In genomic region chr2:168904358-168904757, GRCh38 we compare ENCODE assay signal across 34 cellular contexts. TPM values are rescaled to one million over a fixed set of nuclear protein-coding genes. Genes with fewer than 3 reads are reported as not detected.
"Had no signal": no experiment of that assay in that cellular context is flagged by ENCODE, and none has a peak within 500 bp of the region (broad histone marks: within the 10 kb centered on the region; RNA-seq: fewer than 3 reads in every experiment).

No MANE protein-coding gene starts in this region.

- H3K9me3 ChIP-seq: ascending aorta had no signal

- DNase-seq: activated CD4-positive, alpha-beta memory T cell treated with anti-CD3 and anti-CD28 coated beads, Interleukin-2, amount 10 ng/mL, durations not matched to agents 7 days and 5 days; activated CD4-positive, alpha-beta T cell treated with anti-CD3 and anti-CD28 coated beads for 1 hour; activated CD4-positive, alpha-beta T cell treated with anti-CD3 and anti-CD28 coated beads for 36 hours; activated CD4-positive, alpha-beta T cell treated with anti-CD3 and anti-CD28 coated beads for 48 hours; activated CD4-positive, alpha-beta T cell treated with anti-CD3 and anti-CD28 coated beads, Interleukin-2, amount 10 ng/mL, durations not matched to agents 7 days and 5 days; activated CD4-positive, alpha-beta T cell treated with anti-CD3 and anti-CD28 coated beads, Interleukin-2, amount 50 U/mL, for 48 hours; activated CD4-positive, CD25-positive, alpha-beta regulatory T cell; activated CD8-positive, alpha-beta memory T cell treated with anti-CD3 and anti-CD28 coated beads for 24 hours; activated CD8-positive, alpha-beta memory T cell treated with anti-CD3 and anti-CD28 coated beads, Interleukin-2, amount 10 ng/mL, durations not matched to agents 7 days and 5 days; activated CD8-positive, alpha-beta memory T cell treated with anti-CD3 and anti-CD28 coated beads, Interleukin-2, amount 50 U/mL, for 48 hours; activated CD8-positive, alpha-beta T cell treated with anti-CD3 and anti-CD28 coated beads, Interleukin-2, amount 10 ng/mL, durations not matched to agents 7 days and 5 days; activated effector memory CD4-positive, alpha-beta T cell treated with Interleukin-2 at 50 U/mL for 16 hours; activated gamma-delta T cell; activated naive CD4-positive, alpha-beta T cell treated with anti-CD3 and anti-CD28 coated beads, Interleukin-2, amount 10 ng/mL, durations not matched to agents 7 days and 5 days; activated naive CD4-positive, alpha-beta T cell treated with Interleukin-2 at 50 U/mL for 16 hours; activated naive CD8-positive, alpha-beta T cell treated with anti-CD3 and anti-CD28 coated beads, Interleukin-2, amount 10 ng/mL, durations not matched to agents 7 days and 5 days; activated naive CD8-positive, alpha-beta T cell treated with anti-CD3 and anti-CD28 coated beads, Interleukin-2, amount 50 U/mL, for 24 hours; activated T-cell treated with anti-CD3 and anti-CD28 coated beads, Interleukin-2, amount 50 U/mL, for 24 hours; activated T-cell treated with anti-CD3 and anti-CD28 coated beads, Interleukin-2, amount 50 U/mL, for 48 hours; amygdala; anterior cingulate cortex; caudate nucleus; cerebellar nuclear complex; T-cell; T-helper 2 cell; T-helper 9 cell; WERI-Rb-1 had no signal

- H3K27me3 ChIP-seq: ascending aorta, cardiac muscle cell had no signal

- ATAC-seq: activated CD4-positive, alpha-beta T cell treated with anti-CD3 and anti-CD28 coated beads for 36 hours; activated CD4-positive, CD25-positive, alpha-beta regulatory T cell treated with anti-CD3 and anti-CD28 coated beads, Interleukin-2, amount 50 U/mL, for 24 hours; activated CD8-positive, alpha-beta memory T cell treated with anti-CD3 and anti-CD28 coated beads, Interleukin-2, amount 10 ng/mL, durations not matched to agents 7 days and 5 days; activated CD8-positive, alpha-beta T cell treated with anti-CD3 and anti-CD28 coated beads, Interleukin-2, amount 10 ng/mL, durations not matched to agents 7 days and 5 days; activated naive CD8-positive, alpha-beta T cell treated with anti-CD3 and anti-CD28 coated beads, Interleukin-2, amount 50 U/mL, for 24 hours; T-cell; WTC11 had no signal

- H3K4me3 ChIP-seq: ascending aorta, cardiac muscle cell had no signal

- H3K36me3 ChIP-seq: ascending aorta, cardiac muscle cell, WERI-Rb-1 had no signal

- FAIRE-seq: bronchial epithelial cell had no signal

- H3K4me1 ChIP-seq: ascending aorta had no signal

- H3K27ac ChIP-seq: ascending aorta, cardiac muscle cell, WERI-Rb-1 had no signal

RNA-seq across cellular contexts. Expression of gene G6PC2, which starts 3.3 kb away (rescaled TPM):
- total RNA-seq: activated CD4-positive, alpha-beta memory T cell treated with anti-CD3 and anti-CD28 coated beads, Interleukin-2, amount 10 ng/mL, durations not matched to agents 7 days and 5 days; activated CD4-positive, alpha-beta T cell treated with anti-CD3 and anti-CD28 coated beads for 36 hours; activated CD4-positive, alpha-beta T cell treated with anti-CD3 and anti-CD28 coated beads, Interleukin-2, amount 10 ng/mL, durations not matched to agents 7 days and 5 days; activated CD8-positive, alpha-beta memory T cell treated with anti-CD3 and anti-CD28 coated beads, Interleukin-2, amount 10 ng/mL, durations not matched to agents 7 days and 5 days; activated CD8-positive, alpha-beta T cell treated with anti-CD3 and anti-CD28 coated beads, Interleukin-2, amount 10 ng/mL, durations not matched to agents 7 days and 5 days; activated naive CD8-positive, alpha-beta T cell treated with anti-CD3 and anti-CD28 coated beads, Interleukin-2, amount 10 ng/mL, durations not matched to agents 7 days and 5 days; activated T-helper 2 cell treated with anti-CD3 and anti-CD28 coated beads, Interferon-gamma antibody, Interleukin-2, Interleukin-4, amounts not matched to agents 10 μg/mL and 5 μg/mL and 100 μg/mL, durations not matched to agents 14 hours and 24 hours and 36 hours; ascending aorta; bronchial epithelial cell; cardiac muscle cell; chondrocyte; T-cell; WTC11 had no signal
- polyA plus RNA-seq: cardiac muscle cell had no signal

RNA-seq across cellular contexts. Expression of gene SPC25, which starts 14.1 kb away (rescaled TPM):
- total RNA-seq: ascending aorta, bronchial epithelial cell had no signal
